In the genomic region with DNA sequence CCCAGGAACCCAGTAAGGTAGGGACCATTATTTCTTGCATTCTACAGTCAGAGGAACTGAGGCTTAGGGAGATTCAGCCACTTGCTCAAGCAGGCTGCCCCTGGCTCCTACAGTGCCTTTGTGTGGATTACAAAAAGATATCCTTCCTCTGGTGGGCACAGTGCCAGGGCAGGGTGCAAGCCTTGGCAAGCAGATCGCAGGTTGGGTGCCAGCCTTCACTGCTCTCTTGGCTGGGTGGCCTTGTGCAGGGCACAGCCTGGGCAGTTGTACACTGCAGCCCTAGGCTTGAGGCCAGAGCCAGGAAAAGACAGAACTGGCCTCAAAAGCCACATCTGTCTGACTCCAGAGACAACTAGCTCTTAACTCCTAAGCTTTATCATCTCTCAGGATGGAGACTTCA, we compare ENCODE assay signal across 2 cellular contexts.
TF ChIP-seq lines count a peak whose summit lies in the region.

No MANE protein-coding gene starts in this region.

TF ChIP-seq in IMR-90, 13 proteins besides CTCF, POLR2A, EP300 and RAD21:
- TF ChIP-seq FOS (IDR thresholded peaks at IDR 0.05; ENCODE audit: low read depth, low read length) (no peak), RFX5 (IDR thresholded peaks at IDR 0.05; ENCODE audit: low read depth, low read length) (no peak), BHLHE40 (IDR thresholded peaks at IDR 0.05; ENCODE audit: low read depth, low read length) (no peak), CEBPB (IDR thresholded peaks at IDR 0.05; ENCODE audit: low read depth, low read length) (no peak), SMC3 (IDR thresholded peaks at IDR 0.05; ENCODE audit: low read depth, low read length) (no peak), MAZ (IDR thresholded peaks at IDR 0.05; ENCODE audit: borderline replicate concordance, low read depth, low read length) (no peak)

TF ChIP-seq in GM12878, 131 proteins besides CTCF, POLR2A, EP300 and RAD21:
- TF ChIP-seq TCF7 (IDR thresholded peaks at IDR 0.05; ENCODE audit: borderline replicate concordance) (no peak), TBL1XR1 (IDR thresholded peaks at IDR 0.05; ENCODE audit: low read depth, low read length) (no peak)
TF ChIP-seq in GM12878: peak in this region for 0.
